In the genomic region with DNA sequence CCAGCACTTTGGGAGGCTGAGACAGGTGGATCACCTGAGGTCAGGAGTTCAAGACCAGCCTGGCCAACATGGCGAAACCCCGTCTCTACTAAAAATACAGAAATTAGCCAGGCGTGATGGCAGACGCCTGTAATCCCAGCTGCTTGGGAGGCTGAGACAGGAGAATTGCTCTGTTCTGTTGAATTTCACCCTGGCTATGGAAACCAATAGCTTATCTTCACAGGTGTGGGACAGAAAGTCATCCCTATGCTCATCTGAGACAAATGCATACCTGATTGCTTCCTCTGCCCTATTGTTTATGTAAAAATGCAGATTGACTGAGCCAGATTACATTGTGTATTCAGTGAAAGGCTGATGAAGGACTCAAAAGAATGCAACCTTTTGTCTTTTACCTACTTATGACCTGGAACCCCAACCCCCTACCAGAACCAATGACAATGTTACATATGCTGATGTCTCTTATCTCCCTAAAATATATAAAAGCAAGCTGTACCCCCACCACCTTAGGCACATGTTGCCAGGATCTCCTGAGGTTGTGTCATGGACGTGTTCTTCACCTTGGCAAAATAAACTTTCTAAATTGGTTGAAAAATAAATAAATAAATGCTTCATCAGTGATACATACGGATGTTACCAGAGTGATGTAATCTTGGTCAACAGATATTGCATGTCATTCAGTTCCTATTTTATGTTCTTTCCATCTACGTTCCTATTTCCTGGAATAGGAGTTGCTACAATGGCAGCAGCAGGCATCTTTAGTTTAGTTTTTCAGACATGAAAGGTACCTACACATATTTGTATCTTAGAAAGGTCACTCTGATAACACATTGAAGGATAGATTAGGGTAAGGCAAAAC, we compare ENCODE assay signal across 8 cellular contexts.
A peak's percentile ranks its signal among the peaks of the same experiment; 100 is the strongest.
DNase-seq lines count a peak whose midpoint lies in the region; ATAC-seq and TF ChIP-seq lines count a peak whose summit lies in the region.
"Not testable (repeated sequence)": the region's sequence is repeated elsewhere in the genome, so short reads cannot be mapped to it uniquely, and the experiment has no call there.

No MANE protein-coding gene starts in this region.

- not testable (repeated sequence) for H4K20me1 ChIP-seq in GM23338 (replicated peaks; ENCODE audit: insufficient read depth)

- not testable (repeated sequence) for H3K27me3 ChIP-seq in ACC112 (ENCODE audit: insufficient read depth, low read length); GM23338 (ENCODE audit: insufficient read depth); left lung; gastrocnemius medialis

- H2AFZ ChIP-seq in ACC112 (ENCODE audit: low read length, unreplicated experiment); GM23338: not testable (repeated sequence)

- intact Hi-C loops in left lung (cut with DNase I), result not testable (repeated sequence)
- intact Hi-C loops in gastrocnemius medialis (cut with DNase I; ENCODE audit: low total_unique reads), result loop anchor here (1.0 to 5.0 kb wide), 3 partner anchors 25 to 100 kb away; no protein-coding TSS in a partner anchor

- H3K27me3 Mint-ChIP-seq in GM23338 (ENCODE audit: insufficient read depth, low read depth, poor library complexity), result not testable (repeated sequence)

- peak; percentile 37 for DNase-seq in GM23338 (ENCODE audit: low spot score)
- peak; percentile 60 for DNase-seq in MV-4-11 (lab: John Stamatoyannopoulos, UW)
- DNase-seq in SIG-M5 treated with dmso at 0.1 percent for 504 hours (lab: John Stamatoyannopoulos, UW; ENCODE audit: unreplicated experiment), result peak; percentile 53
- DNase-seq in amniotic epithelial cell (ENCODE audit: low read depth), result peak; percentile 25
- DNase-seq in epithelial cell of prostate (ENCODE audit: low read depth, low spot score); left lung; gastrocnemius medialis: not testable (repeated sequence)

- H3K27ac ChIP-seq in ACC112 (ENCODE audit: low read depth, low read length) (peak overlapping the region; percentile 99), GM23338 (ENCODE audit: low read depth) (peak overlapping the region; percentile 86), epithelial cell of prostate (peak overlapping the region; percentile 100), left lung (peak overlapping the region in 1 of 2 donors; percentile 76), gastrocnemius medialis (peak overlapping the region; percentile 68 to 90 (median 80))

- peaks cover 33% of the 10 kb centered on the region for H3K4me1 Mint-ChIP-seq in GM23338

- H3K9me3 ChIP-seq in left lung, result peaks cover 0 to 19% of the 10 kb centered on the region in 2 donors
- not testable (repeated sequence) for H3K9me3 ChIP-seq in gastrocnemius medialis

- not testable (repeated sequence) for H3F3A ChIP-seq in GM23338 (replicated peaks; ENCODE audit: low read depth)

- peak overlapping the region; percentile 72 for H3K27ac Mint-ChIP-seq in GM23338

- H3K4me3 Mint-ChIP-seq in GM23338, result not testable (repeated sequence)

- H3K4me1 ChIP-seq in ACC112 (ENCODE audit: control insufficient read depth, insufficient read depth, low read length, unreplicated experiment) (peaks cover 60% of the 10 kb centered on the region), GM23338 (ENCODE audit: insufficient read depth) (peaks cover 28% of the 10 kb centered on the region), left lung (peaks cover 4 to 14% of the 10 kb centered on the region in 2 donors), gastrocnemius medialis (peaks cover 47 to 53% of the 10 kb centered on the region in 2 donors)

- ATAC-seq in GM23338 (peak; percentile 22; the same call in 2 of the 3 replicates), left lung (peak; percentile 24)
- ATAC-seq in gastrocnemius medialis, result not testable (repeated sequence)

- H3K79me2 ChIP-seq in ACC112 (ENCODE audit: control insufficient read depth, insufficient read depth, low read length, unreplicated experiment); GM23338 (replicated peaks; ENCODE audit: insufficient read depth): not testable (repeated sequence)

- H3K9me3 Mint-ChIP-seq in GM23338, result peaks cover 15% of the 10 kb centered on the region

- H3K4me3 ChIP-seq in ACC112 (ENCODE audit: low read depth, low read length), result peak overlapping the region; percentile 49
- not testable (repeated sequence) for H3K4me3 ChIP-seq in GM23338, left lung, gastrocnemius medialis

- in situ Hi-C loops in gastrocnemius medialis (cut with MboI; ENCODE audit: low sequenced_read_pairs in 4 of 4), result loop anchor here in 2 of 4 donors (10.0 to 25.0 kb wide), 2 partner anchors 53 to 175 kb away; no protein-coding TSS in a partner anchor

- not testable (repeated sequence) for TF ChIP-seq POLR2A in gastrocnemius medialis (IDR thresholded peaks at IDR 0.05)

- H3K36me3 ChIP-seq in ACC112 (ENCODE audit: insufficient read depth, low read length), result peaks cover 26% of the 10 kb centered on the region
- not testable (repeated sequence) for H3K36me3 ChIP-seq in GM23338 (ENCODE audit: insufficient read depth); left lung; gastrocnemius medialis

- peak overlapping the region; percentile 50; the same call in 1 of the 2 replicates for H3K4me2 ChIP-seq in GM23338

- H3K9me2 ChIP-seq in GM23338 (ENCODE audit: insufficient read depth), result not testable (repeated sequence)

- peaks cover 25% of the 10 kb centered on the region; the same call in 2 of the 3 replicates for H3K36me3 Mint-ChIP-seq in GM23338 (ENCODE audit: low read depth)

- TF ChIP-seq CTCF in GM23338 (conservative IDR thresholded peaks at IDR 0.05; ENCODE audit: low read depth in 2 of 2); left lung (IDR thresholded peaks at IDR 0.05); gastrocnemius medialis (IDR thresholded peaks at IDR 0.05 in 4 of 5, conservative IDR thresholded peaks at IDR 0.05 in 1 of 5): not testable (repeated sequence)
